Comparison of ENCODE assay signal across 28 cellular contexts in the genomic region with DNA sequence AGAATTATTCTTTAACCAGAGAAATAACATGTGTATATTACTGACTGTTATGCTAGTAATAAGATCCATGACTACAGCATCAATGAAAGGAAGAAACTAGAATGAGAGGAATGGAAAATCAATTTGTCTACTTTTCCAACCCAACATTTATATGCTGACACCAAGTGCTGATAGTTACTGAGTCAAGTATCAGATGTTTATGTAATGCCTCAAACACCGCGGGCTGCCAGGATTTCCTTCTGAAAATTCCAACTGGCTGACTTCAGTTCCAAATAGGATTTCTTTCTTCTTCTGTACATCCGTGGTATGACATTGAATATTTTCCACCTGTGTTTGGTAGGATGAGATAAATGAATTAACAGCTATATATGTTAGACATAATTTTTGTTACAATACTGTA.
DNase-seq lines count a peak whose midpoint lies in the region; ATAC-seq and TF ChIP-seq lines count a peak whose summit lies in the region.
"Had no signal": no experiment of that assay in that cellular context is flagged by ENCODE, and none has a peak within 500 bp of the region (broad histone marks: within the 10 kb centered on the region; RNA-seq: fewer than 3 reads in every experiment).

No MANE protein-coding gene starts in this region.

- no peak for TF ChIP-seq POLR2A in esophagus muscularis mucosa (IDR thresholded peaks at IDR 0.05; ENCODE audit: low read depth)

- no peaks in the 10 kb centered on the region for H3K27me3 ChIP-seq in right atrium auricular region
- H3K27me3 ChIP-seq in esophagus muscularis mucosa = no peaks in the 10 kb centered on the region
- H3K27me3 ChIP-seq: BE2C had no signal

- H3K4me1 Mint-ChIP-seq in activated naive CD8-positive, alpha-beta T cell treated with anti-CD3 and anti-CD28 coated beads, Interleukin-2, amount 50 U/mL, for 24 hours = no peaks in the 10 kb centered on the region
- H3K4me1 Mint-ChIP-seq: CD14-positive monocyte; CD8-positive, alpha-beta memory T cell had no signal

- H3K9me3 Mint-ChIP-seq in activated naive CD8-positive, alpha-beta T cell treated with anti-CD3 and anti-CD28 coated beads, Interleukin-2, amount 50 U/mL, for 24 hours = peaks cover 11% of the 10 kb centered on the region

- no peaks in the 10 kb centered on the region for H3K36me3 Mint-ChIP-seq in activated naive CD8-positive, alpha-beta T cell treated with anti-CD3 and anti-CD28 coated beads, Interleukin-2, amount 50 U/mL, for 24 hours (ENCODE audit: low read depth)
- H3K36me3 Mint-ChIP-seq: CD14-positive monocyte; CD8-positive, alpha-beta memory T cell had no signal

- 16% methylated on average over 3 of the region's 3 CpGs for WGBS in esophagus muscularis mucosa

- no peaks in the 10 kb centered on the region for H3K9me3 ChIP-seq in right atrium auricular region
- H3K9me3 ChIP-seq in esophagus muscularis mucosa = no peaks in the 10 kb centered on the region
- H3K9me3 ChIP-seq: BE2C had no signal

- intact Hi-C loops in cardiac septum (cut with DNase I) (no loop called here), esophagus muscularis mucosa (cut with DNase I) (no loop called here)

- H3K27ac Mint-ChIP-seq in activated naive CD8-positive, alpha-beta T cell treated with anti-CD3 and anti-CD28 coated beads, Interleukin-2, amount 50 U/mL, for 24 hours = no peak overlapping the region
- H3K27ac Mint-ChIP-seq: CD14-positive monocyte; CD8-positive, alpha-beta memory T cell had no signal

- TF ChIP-seq CTCF in right atrium auricular region (IDR thresholded peaks at IDR 0.05) (no peak), esophagus muscularis mucosa (IDR thresholded peaks at IDR 0.05) (no peak)

- H3K36me3 ChIP-seq in right atrium auricular region = no peaks in the 10 kb centered on the region
- H3K36me3 ChIP-seq in esophagus muscularis mucosa = no peaks in the 10 kb centered on the region
- H3K36me3 ChIP-seq: BE2C had no signal

- H3K27me3 Mint-ChIP-seq in activated naive CD8-positive, alpha-beta T cell treated with anti-CD3 and anti-CD28 coated beads, Interleukin-2, amount 50 U/mL, for 24 hours = peaks cover 2% of the 10 kb centered on the region
- H3K27me3 Mint-ChIP-seq: CD8-positive, alpha-beta memory T cell had no signal

- no peak overlapping the region for H3K27ac ChIP-seq in right atrium auricular region
- peak overlapping the region in 3 of 4 donors; percentile 10 to 37 (median 27) for H3K27ac ChIP-seq in esophagus muscularis mucosa (replicated peaks in 1 of 4)

- ATAC-seq in activated naive CD8-positive, alpha-beta T cell treated with anti-CD3 and anti-CD28 coated beads, Interleukin-2, amount 50 U/mL, for 24 hours = no peak
- ATAC-seq: HCT116, HepG2 had no signal

- peak; percentile 38 for DNase-seq in right atrium auricular region (ENCODE audit: low spot score)
- DNase-seq in cardiac septum (ENCODE audit: low spot score) = no peak
- DNase-seq in NCI-H226 = peak; percentile 70
- DNase-seq in esophagus muscularis mucosa (ENCODE audit: extremely low spot score) = no peak
- no peak for DNase-seq in effector CD4-positive, alpha-beta T cell
- no peak for DNase-seq in stimulated activated CD4-positive, alpha-beta T cell treated with anti-CD3 and anti-CD28 coated beads, Interleukin-1b, Interleukin-23, amount 100 ng/mL, for 48 hours
- no peak for DNase-seq in cortex of kidney (lab: John Stamatoyannopoulos, UW)
- DNase-seq in activated naive CD8-positive, alpha-beta T cell treated with anti-CD3 and anti-CD28 coated beads, Interleukin-2, amount 50 U/mL, for 24 hours = no peak
- DNase-seq: 8988T; BE2C; CD8-positive, alpha-beta memory T cell; DMS 273 treated with DMSO at 0.1 percent for 48 hours; DMS79 treated with DMSO at 0.1 percent for 48 hours; GF-D8; Karpas-422; MV-4-11; NCI-H1105; NCI-H146; NCI-H1930; NCI-H2107; NCI-H446; NCI-H524 treated with DMSO at 0.1 percent for 48 hours; NCI-H774; Right ventricle myocardium superior; RPMI8226 had no signal

- H3K4me3 Mint-ChIP-seq in activated naive CD8-positive, alpha-beta T cell treated with anti-CD3 and anti-CD28 coated beads, Interleukin-2, amount 50 U/mL, for 24 hours = no peak overlapping the region
- H3K4me3 Mint-ChIP-seq: CD14-positive monocyte; CD8-positive, alpha-beta memory T cell had no signal

- H3K4me1 ChIP-seq in right atrium auricular region (peaks cover 0 to 6% of the 10 kb centered on the region in 2 donors), esophagus muscularis mucosa (peaks cover 0 to 24% (median 17%) of the 10 kb centered on the region in 4 donors)
- H3K4me1 ChIP-seq: BE2C had no signal

- TF ChIP-seq EP300 in esophagus muscularis mucosa (IDR thresholded peaks at IDR 0.05) = no peak

- H3K4me3 ChIP-seq in right atrium auricular region = no peak overlapping the region
- no peak overlapping the region for H3K4me3 ChIP-seq in esophagus muscularis mucosa

Comparison
In these comparisons a context has a peak if more than half of its experiments do, and no peak if none do; other contexts are left out.
1. DNase-seq: peak in right atrium auricular region (single experiment) and NCI-H226 (single experiment); none in cardiac septum (single experiment), esophagus muscularis mucosa (single experiment), effector CD4-positive, alpha-beta T cell (single experiment), stimulated activated CD4-positive, alpha-beta T cell treated with anti-CD3 and anti-CD28 coated beads, Interleukin-1b, Interleukin-23, amount 100 ng/mL, for 48 hours (single experiment), cortex of kidney (single experiment) and activated naive CD8-positive, alpha-beta T cell treated with anti-CD3 and anti-CD28 coated beads, Interleukin-2, amount 50 U/mL, for 24 hours (single experiment).
2. H3K27ac ChIP-seq: peak in esophagus muscularis mucosa (3 of 4); none in right atrium auricular region (0 of 2).